ENCODE assay signal across 9 cellular contexts in the genomic region with DNA sequence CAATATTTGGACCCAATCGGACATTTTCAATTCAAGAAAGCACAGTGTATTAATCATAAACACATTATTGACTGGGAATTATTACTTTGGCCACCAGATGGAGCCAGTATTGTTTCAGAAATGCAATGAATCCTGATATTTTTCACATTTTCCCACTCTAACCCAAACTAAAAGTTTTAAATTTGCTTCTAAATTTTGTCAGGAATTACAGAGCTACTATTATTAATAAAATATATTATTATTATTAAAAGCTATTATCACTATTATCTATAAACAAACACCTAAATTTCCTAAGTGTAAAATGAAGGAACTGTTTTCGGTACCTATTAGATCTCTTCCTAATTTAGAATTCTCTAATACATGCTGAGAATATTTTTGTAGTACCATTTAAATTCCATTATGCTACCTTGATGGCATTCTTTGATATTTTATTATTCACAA.
DNase-seq lines count a peak whose midpoint lies in the region; ATAC-seq and TF ChIP-seq lines count a peak whose summit lies in the region.
"Had no signal": no experiment of that assay in that cellular context is flagged by ENCODE, and none has a peak within 500 bp of the region (broad histone marks: within the 10 kb centered on the region; RNA-seq: fewer than 3 reads in every experiment).

No MANE protein-coding gene starts in this region.

- no peaks in the 10 kb centered on the region for H4K20me1 ChIP-seq in SK-N-SH (ENCODE audit: insufficient read depth)

- peak; percentile 74 for TF ChIP-seq CTCF in SK-N-SH (IDR thresholded peaks at IDR 0.05)
- TF ChIP-seq CTCF in Panc1 (IDR thresholded peaks at IDR 0.05) = peak; percentile 69; the same call in 1 of the 2 replicates
- TF ChIP-seq CTCF in fibroblast of the aortic adventitia (IDR thresholded peaks at IDR 0.05; ENCODE audit: insufficient read depth, low read length) = peak; percentile 60
- TF ChIP-seq CTCF in tibial nerve (IDR thresholded peaks at IDR 0.05) = peak in 4 of 5 experiments; percentile 30 to 65 (median 54)

- CTCF ChIA-PET in SK-N-SH (lab: Yijun Ruan, JAX) = interaction anchor here (0.7 to 3.6 kb wide), 12 partner anchors 8 to 1236 kb away, joined by 3 to 14 read pairs (median 4); no protein-coding TSS in a partner anchor
- CTCF ChIA-PET in Panc1 (lab: Charles Lee) = interaction anchor here (0.6 kb wide), 1 partner anchor 1705 kb away, joined by 3 read pairs; no protein-coding TSS in a partner anchor
- CTCF ChIA-PET in HEK293T (lab: Yijun Ruan, JAX) = interaction anchor here (0.6 kb wide), 1 partner anchor 557 kb away, joined by 4 read pairs; no protein-coding TSS in a partner anchor

- 49% methylated on average over 2 of the region's 2 CpGs for WGBS in SK-N-SH (ENCODE audit: low lambda C conversion rate)
- WGBS in tibial nerve, 2 donors = 60 to 66% methylated on average over 2 of the region's 2 CpGs

- H3K36me3 ChIP-seq in SK-N-SH (replicated peaks in 1 of 2; ENCODE audit: control insufficient read depth in 1 of 2, insufficient read depth in 2 of 2, low read length in 1 of 2) (no peaks in the 10 kb centered on the region), Panc1 (ENCODE audit: control insufficient read depth, insufficient read depth, low read length) (no peaks in the 10 kb centered on the region), tibial nerve (no peaks in the 10 kb centered on the region)

- peak; percentile 70 for TF ChIP-seq RAD21 in SK-N-SH (IDR thresholded peaks at IDR 0.05; ENCODE audit: low read length)

- no peak for TF ChIP-seq POLR2A in tibial nerve (IDR thresholded peaks at IDR 0.05)

- no peak for TF ChIP-seq EP300 in SK-N-SH (IDR thresholded peaks at IDR 0.05; ENCODE audit: borderline replicate concordance in 1 of 2, low read depth in 1 of 2, low read length in 1 of 2)
- TF ChIP-seq EP300 in tibial nerve (IDR thresholded peaks at IDR 0.05) = no peak

- H3K27me3 ChIP-seq in SK-N-SH (ENCODE audit: insufficient read depth) = no peaks in the 10 kb centered on the region
- H3K27me3 ChIP-seq in Panc1 (ENCODE audit: control insufficient read depth, insufficient read depth, low read length) = peaks cover 4% of the 10 kb centered on the region; the same call in 1 of the 2 replicates
- no peaks in the 10 kb centered on the region for H3K27me3 ChIP-seq in tibial nerve

- BruUV-seq in Panc1 (replicated peaks; lab: Mats Ljungman, UMichigan) = no TSS peak

- no peak overlapping the region for H3K4me2 ChIP-seq in SK-N-SH

- intact Hi-C loops in Panc1 (cut with micrococcal nuclease; ENCODE audit: unreplicated experiment) = loop anchor here (2.0 kb wide), 1 partner anchor 551 kb away; no protein-coding TSS in a partner anchor

- peak; percentile 34 for DNase-seq in SK-N-SH
- DNase-seq in Panc1 (ENCODE audit: low read depth, low spot score) = no peak
- peak; percentile 68 for DNase-seq in fibroblast of the aortic adventitia (ENCODE audit: low read depth)
- DNase-seq in tibial nerve (ENCODE audit: low spot score in 2 of 2) = peak in 1 of 2 donors; percentile 67
- no peak for DNase-seq in HEK293T (ENCODE audit: extremely low spot score)
- DNase-seq: naive B cell had no signal

- H3K27ac ChIP-seq in SK-N-SH (ENCODE audit: low read depth in 2 of 2, low read length in 1 of 2) = no peak overlapping the region
- H3K27ac ChIP-seq in Panc1 (ENCODE audit: low read length) = no peak overlapping the region
- no peak overlapping the region for H3K27ac ChIP-seq in tibial nerve

- no peaks in the 10 kb centered on the region; a peak in 1 of 4 replicates for H3K4me1 ChIP-seq in SK-N-SH (ENCODE audit: control insufficient read depth in 1 of 2, insufficient read depth in 2 of 2, low read depth in 1 of 2, low read length in 1 of 2)
- H3K4me1 ChIP-seq in Panc1 (ENCODE audit: control insufficient read depth, insufficient read depth, low read length) = no peaks in the 10 kb centered on the region
- no peaks in the 10 kb centered on the region for H3K4me1 ChIP-seq in tibial nerve

- H2AFZ ChIP-seq in SK-N-SH (ENCODE audit: low read depth) = no peak overlapping the region

- no peaks in the 10 kb centered on the region for H3K9me2 ChIP-seq in SK-N-SH

- no peak overlapping the region for H3K9ac ChIP-seq in SK-N-SH

- ATAC-seq in SK-N-SH treated with all-trans-retinoic acid at 6 μM for 48 hours = no peak
- no peak for ATAC-seq in Panc1
- no peak for ATAC-seq in HG02970 (IDR thresholded peaks at IDR 0.05; ENCODE audit: low FRiP score, unreplicated experiment)
- ATAC-seq in HG02798 (IDR thresholded peaks at IDR 0.05; ENCODE audit: poor library complexity, unreplicated experiment) = no peak

- no peaks in the 10 kb centered on the region for H3K79me2 ChIP-seq in SK-N-SH (ENCODE audit: insufficient read depth)

- H3F3A ChIP-seq in SK-N-SH (replicated peaks; ENCODE audit: insufficient read depth) = no peaks in the 10 kb centered on the region

- H3K4me3 ChIP-seq in SK-N-SH (ENCODE audit: low read depth in 2 of 2, low read length in 1 of 2) = no peak overlapping the region
- no peak overlapping the region for H3K4me3 ChIP-seq in Panc1 (ENCODE audit: low read depth in 2 of 2, low read length in 2 of 2)
- no peak overlapping the region for H3K4me3 ChIP-seq in fibroblast of the aortic adventitia (ENCODE audit: low read depth, low read length)
- no peak overlapping the region for H3K4me3 ChIP-seq in tibial nerve

- H3K9me3 ChIP-seq in SK-N-SH = no peaks in the 10 kb centered on the region
- no peaks in the 10 kb centered on the region for H3K9me3 ChIP-seq in Panc1 (ENCODE audit: control insufficient read depth, insufficient read depth, low read depth, low read length)
- no peaks in the 10 kb centered on the region for H3K9me3 ChIP-seq in tibial nerve

- POLR2A ChIA-PET in SK-N-SH (lab: Yijun Ruan, JAX) = no interaction called here
- POLR2A ChIA-PET in Panc1 (lab: Charles Lee) = no interaction called here
- POLR2A ChIA-PET in HEK293T (lab: Yijun Ruan, JAX) = no interaction called here

- in situ Hi-C loops in Panc1 (cut with HindIII; ENCODE audit: low pct_unique_long_range_greater_than_20kb, low sequenced_read_pairs) = no loop called here

TF ChIP-seq in SK-N-SH, 30 proteins besides CTCF, POLR2A, EP300 and RAD21:
- TF ChIP-seq SMC3 (IDR thresholded peaks at IDR 0.05; ENCODE audit: low read depth, low read length) = peak; percentile 53
- TF ChIP-seq GATA2 (CRISPR knock-in tag; IDR thresholded peaks at IDR 0.05) = no peak

TF ChIP-seq in SK-N-SH treated with all-trans-retinoic acid at 6 μM for 48 hours, 23 proteins besides CTCF, POLR2A, EP300 and RAD21 (continues in another document):
- TF ChIP-seq ZNF70 (CRISPR knock-in tag; IDR thresholded peaks at IDR 0.05) = no peak
- TF ChIP-seq ZFP30 (CRISPR knock-in tag; IDR thresholded peaks at IDR 0.05) = no peak
- TF ChIP-seq ZFP3 (CRISPR knock-in tag; IDR thresholded peaks at IDR 0.05) = no peak
- no peak for TF ChIP-seq OSR1 (CRISPR knock-in tag; IDR thresholded peaks at IDR 0.05)
- no peak for TF ChIP-seq ARNTL (CRISPR knock-in tag; IDR thresholded peaks at IDR 0.05; ENCODE audit: borderline replicate concordance, low read depth)
- TF ChIP-seq ZC3H10 (CRISPR knock-in tag; IDR thresholded peaks at IDR 0.05) = no peak
- TF ChIP-seq SNAI2 (CRISPR knock-in tag; IDR thresholded peaks at IDR 0.05) = no peak
- no peak for TF ChIP-seq ISL1 (CRISPR knock-in tag; IDR thresholded peaks at IDR 0.05)
- TF ChIP-seq RARB (CRISPR knock-in tag; IDR thresholded peaks at IDR 0.05) = no peak
- TF ChIP-seq CSDC2 (CRISPR knock-in tag; IDR thresholded peaks at IDR 0.05) = no peak
- no peak for TF ChIP-seq GLIS3 (CRISPR knock-in tag; IDR thresholded peaks at IDR 0.05)
- TF ChIP-seq, protein P1, sequence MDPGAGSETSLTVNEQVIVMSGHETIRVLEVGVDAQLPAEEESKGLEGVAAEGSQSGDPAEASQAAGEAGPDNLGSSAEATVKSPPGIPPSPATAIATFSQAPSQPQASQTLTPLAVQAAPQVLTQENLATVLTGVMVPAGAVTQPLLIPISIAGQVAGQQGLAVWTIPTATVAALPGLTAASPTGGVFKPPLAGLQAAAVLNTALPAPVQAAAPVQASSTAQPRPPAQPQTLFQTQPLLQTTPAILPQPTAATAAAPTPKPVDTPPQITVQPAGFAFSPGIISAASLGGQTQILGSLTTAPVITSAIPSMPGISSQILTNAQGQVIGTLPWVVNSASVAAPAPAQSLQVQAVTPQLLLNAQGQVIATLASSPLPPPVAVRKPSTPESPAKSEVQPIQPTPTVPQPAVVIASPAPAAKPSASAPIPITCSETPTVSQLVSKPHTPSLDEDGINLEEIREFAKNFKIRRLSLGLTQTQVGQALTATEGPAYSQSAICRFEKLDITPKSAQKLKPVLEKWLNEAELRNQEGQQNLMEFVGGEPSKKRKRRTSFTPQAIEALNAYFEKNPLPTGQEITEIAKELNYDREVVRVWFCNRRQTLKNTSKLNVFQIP (CRISPR knock-in tag; IDR thresholded peaks at IDR 0.05; ENCODE audit: borderline replicate concordance, low read depth) = no peak

TF ChIP-seq in HEK293T, 16 proteins besides CTCF, POLR2A, EP300 and RAD21:
- TF ChIP-seq LEF1 (IDR thresholded peaks at IDR 0.05; ENCODE audit: borderline replicate concordance) (no peak), SUZ12 (IDR thresholded peaks at IDR 0.05) (no peak), CTBP1 (IDR thresholded peaks at IDR 0.05; ENCODE audit: borderline replicate concordance) (no peak), FOXA1 (IDR thresholded peaks at IDR 0.05) (no peak), ARNT (IDR thresholded peaks at IDR 0.05) (no peak), BHLHE40 (IDR thresholded peaks at IDR 0.05; ENCODE audit: borderline replicate concordance) (no peak)

Comparison
In these comparisons a context has a peak if more than half of its experiments do, and no peak if none do; other contexts are left out.
1. DNase-seq: peak in SK-N-SH (single experiment) and fibroblast of the aortic adventitia (single experiment); none in Panc1 (single experiment) and HEK293T (single experiment).
2. Peak in every context shown above with its lines, with median percentiles within 50 percentile points of each other: CTCF ChIP-seq.